12 cellular contexts compared by ENCODE assay signal in the genomic region with DNA sequence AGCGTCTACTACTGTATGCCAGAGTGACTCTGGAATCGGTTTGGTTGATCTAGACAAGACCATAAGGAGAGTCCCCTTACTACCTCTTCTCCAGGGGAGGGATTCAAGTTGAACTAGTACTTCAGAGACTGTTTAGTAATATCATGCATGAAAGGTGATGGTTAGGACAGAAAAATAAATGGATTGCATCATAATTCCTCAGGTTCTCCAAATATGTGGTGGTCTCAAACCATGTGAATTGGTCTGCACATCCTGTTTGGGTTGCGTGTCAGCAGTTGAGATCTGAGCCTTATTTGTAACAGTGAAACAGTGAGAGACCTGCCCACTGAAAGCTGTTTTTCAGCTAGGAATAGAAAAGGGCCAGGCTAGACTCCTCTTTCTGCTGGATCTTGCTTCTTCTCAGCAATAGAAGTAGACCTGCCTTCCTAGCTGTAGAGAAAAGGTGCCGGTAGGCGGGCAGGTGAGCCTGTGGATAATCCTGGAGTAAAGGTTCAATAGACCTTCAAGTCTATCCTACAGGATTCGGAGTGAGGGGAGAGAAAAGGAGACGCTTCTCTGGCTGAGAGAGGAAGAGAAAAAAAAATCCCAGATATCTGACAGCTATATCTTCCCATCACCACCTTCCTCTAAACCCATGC.
DNase-seq lines count a peak whose midpoint lies in the region; ATAC-seq and TF ChIP-seq lines count a peak whose summit lies in the region.
"Had no signal": no experiment of that assay in that cellular context is flagged by ENCODE, and none has a peak within 500 bp of the region (broad histone marks: within the 10 kb centered on the region; RNA-seq: fewer than 3 reads in every experiment).

No MANE protein-coding gene starts in this region.

- DNase-seq in activated T-cell treated with anti-CD3 and anti-CD28 coated beads, Interleukin-2, amount 50 U/mL, for 72 hours, result no peak
- DNase-seq in activated T-cell treated with anti-CD3 and anti-CD28 coated beads, Interleukin-2, amount 50 U/mL, for 4 hours, result no peak
- DNase-seq in WTC11 (ENCODE audit: low spot score) (no peak), hepatocyte (ENCODE audit: low spot score) (no peak), left colon (no peak), NCI-H226 (no peak)
- DNase-seq: activated CD4-positive, CD25-positive, alpha-beta regulatory T cell treated with anti-CD3 and anti-CD28 coated beads, Interleukin-2, amount 50 U/mL, for 72 hours; activated effector memory CD4-positive, alpha-beta T cell treated with Interleukin-2 at 50 U/mL for 16 hours; central memory CD4-positive, alpha-beta T cell had no signal

- H3K36me3 Mint-ChIP-seq in activated T-cell treated with anti-CD3 and anti-CD28 coated beads, Interleukin-2, amount 50 U/mL, for 72 hours (ENCODE audit: insufficient read depth in 2 of 2), result no peaks in the 10 kb centered on the region
- no peaks in the 10 kb centered on the region for H3K36me3 Mint-ChIP-seq in activated T-cell treated with anti-CD3 and anti-CD28 coated beads, Interleukin-2, amount 50 U/mL, for 4 hours (ENCODE audit: insufficient read depth)
- H3K36me3 Mint-ChIP-seq in WTC11, result no peaks in the 10 kb centered on the region

- POLR2A ChIA-PET in WTC11 (lab: Charles Lee), result no interaction called here

- no peaks in the 10 kb centered on the region for H3K9me2 ChIP-seq in hepatocyte (replicated peaks; ENCODE audit: insufficient read depth)

- WGBS in hepatocyte (ENCODE audit: low lambda C conversion rate, missing lambda C conversion rate), result 86% methylated on average over 7 of the region's 7 CpGs

- H3K4me1 Mint-ChIP-seq in activated T-cell treated with anti-CD3 and anti-CD28 coated beads, Interleukin-2, amount 50 U/mL, for 72 hours (ENCODE audit: low read depth), result no peaks in the 10 kb centered on the region
- H3K4me1 Mint-ChIP-seq in activated T-cell treated with anti-CD3 and anti-CD28 coated beads, Interleukin-2, amount 50 U/mL, for 4 hours (ENCODE audit: low read depth), result peaks cover 8% of the 10 kb centered on the region
- H3K4me1 Mint-ChIP-seq in WTC11, result peaks cover 31% of the 10 kb centered on the region

- H3K9me3 Mint-ChIP-seq in activated T-cell treated with anti-CD3 and anti-CD28 coated beads, Interleukin-2, amount 50 U/mL, for 72 hours, result no peaks in the 10 kb centered on the region
- H3K9me3 Mint-ChIP-seq in activated T-cell treated with anti-CD3 and anti-CD28 coated beads, Interleukin-2, amount 50 U/mL, for 4 hours, result no peaks in the 10 kb centered on the region
- H3K9me3 Mint-ChIP-seq in WTC11, result no peaks in the 10 kb centered on the region

- CTCF ChIA-PET in WTC11 (lab: Charles Lee), result interaction anchor here (1.2 to 1.5 kb wide), 3 partner anchors 162 to 361 kb away, joined by 4 to 8 read pairs (median 5); no protein-coding TSS in a partner anchor

- no peaks in the 10 kb centered on the region for H4K20me1 ChIP-seq in hepatocyte (ENCODE audit: insufficient read depth, poor library complexity, severe bottlenecking)

- no peaks in the 10 kb centered on the region for H3K79me2 ChIP-seq in hepatocyte

- H3K4me3 ChIP-seq in hepatocyte, result no peak overlapping the region

- no peaks in the 10 kb centered on the region for H3K36me3 ChIP-seq in hepatocyte (replicated peaks; ENCODE audit: insufficient read depth, low read depth)
- H3K36me3 ChIP-seq: SJCRH30 had no signal

- H3K9me3 ChIP-seq in hepatocyte (ENCODE audit: low read depth), result no peaks in the 10 kb centered on the region
- H3K9me3 ChIP-seq: SJCRH30 had no signal

- H3K27me3 ChIP-seq in hepatocyte, result peaks cover 29% of the 10 kb centered on the region
- H3K27me3 ChIP-seq: SJCRH30 had no signal

- peaks cover 4% of the 10 kb centered on the region for H3K4me1 ChIP-seq in hepatocyte (ENCODE audit: insufficient read depth)
- H3K4me1 ChIP-seq: SJCRH30 had no signal

- intact Hi-C loops in left colon (cut with DNase I, micrococcal nuclease), result loop anchor here in 1 of 2 donors (10.0 kb wide), 1 partner anchor 169 kb away; no protein-coding TSS in a partner anchor

- no peak overlapping the region for H3K27ac Mint-ChIP-seq in activated T-cell treated with anti-CD3 and anti-CD28 coated beads, Interleukin-2, amount 50 U/mL, for 72 hours
- H3K27ac Mint-ChIP-seq in WTC11, result no peak overlapping the region

- H2AFZ ChIP-seq in hepatocyte, result peak overlapping the region; percentile 80

- peak overlapping the region; percentile 95 for H3K4me2 ChIP-seq in hepatocyte

- peaks cover 59% of the 10 kb centered on the region for H3K27me3 Mint-ChIP-seq in activated T-cell treated with anti-CD3 and anti-CD28 coated beads, Interleukin-2, amount 50 U/mL, for 72 hours (ENCODE audit: low read depth)
- H3K27me3 Mint-ChIP-seq in activated T-cell treated with anti-CD3 and anti-CD28 coated beads, Interleukin-2, amount 50 U/mL, for 4 hours (ENCODE audit: low read depth), result peaks cover 53% of the 10 kb centered on the region
- peaks cover 25% of the 10 kb centered on the region for H3K27me3 Mint-ChIP-seq in WTC11 (ENCODE audit: low read depth)

- TF ChIP-seq CTCF in WTC11 (IDR thresholded peaks at IDR 0.05) (no peak), hepatocyte (IDR thresholded peaks at IDR 0.05; ENCODE audit: poor library complexity) (no peak)

- H3K27ac ChIP-seq in hepatocyte (no peak overlapping the region), temporal lobe (ENCODE audit: low read depth, low read length) (peak overlapping the region; percentile 30)
- H3K27ac ChIP-seq: SJCRH30 had no signal

- no peak for ATAC-seq in activated T-cell treated with anti-CD3 and anti-CD28 coated beads, Interleukin-2, amount 50 U/mL, for 72 hours (replicated peaks in 1 of 2)
- ATAC-seq in activated T-cell treated with anti-CD3 and anti-CD28 coated beads, Interleukin-2, amount 50 U/mL, for 4 hours, result no peak
- ATAC-seq in WTC11 (no peak), GM21447 (IDR thresholded peaks at IDR 0.05; ENCODE audit: unreplicated experiment) (no peak), left colon (no peak)

- H3K4me3 Mint-ChIP-seq in activated T-cell treated with anti-CD3 and anti-CD28 coated beads, Interleukin-2, amount 50 U/mL, for 72 hours, result peak overlapping the region; percentile 60 to 74
- no peak overlapping the region for H3K4me3 Mint-ChIP-seq in activated T-cell treated with anti-CD3 and anti-CD28 coated beads, Interleukin-2, amount 50 U/mL, for 4 hours
- H3K4me3 Mint-ChIP-seq in WTC11, result peak overlapping the region; percentile 93

TF ChIP-seq in WTC11, 78 proteins besides CTCF, POLR2A, EP300 and RAD21:
- no peak for TF ChIP-seq GABPB1 (CRISPR knock-in tag; IDR thresholded peaks at IDR 0.05)
- TF ChIP-seq CREB1 (CRISPR knock-in tag; IDR thresholded peaks at IDR 0.05), result no peak
- TF ChIP-seq ETV6 (CRISPR knock-in tag; IDR thresholded peaks at IDR 0.05), result no peak
- no peak for TF ChIP-seq KAT7 (CRISPR knock-in tag; IDR thresholded peaks at IDR 0.05; ENCODE audit: borderline replicate concordance)
- no peak for TF ChIP-seq ZNF671 (CRISPR knock-in tag; IDR thresholded peaks at IDR 0.05)
- TF ChIP-seq ZNF416 (CRISPR knock-in tag; IDR thresholded peaks at IDR 0.05), result no peak
